ENCODE assay signal across 20 cellular contexts in genomic region chr11:129732926-129733325, GRCh38.
A peak's percentile ranks its signal among the peaks of the same experiment; 100 is the strongest.
DNase-seq lines count a peak whose midpoint lies in the region; ATAC-seq, FAIRE-seq and TF ChIP-seq lines count a peak whose summit lies in the region.
"Had no signal": no experiment of that assay in that cellular context is flagged by ENCODE, and none has a peak within 500 bp of the region (broad histone marks: within the 10 kb centered on the region; RNA-seq: fewer than 3 reads in every experiment).

No MANE protein-coding gene starts in this region.

- H3K27ac Mint-ChIP-seq in activated CD4-positive, alpha-beta T cell treated with anti-CD3 and anti-CD28 coated beads, Interleukin-2, amount 10 ng/mL, durations not matched to agents 24 days and 14 days = no peak overlapping the region
- no peak overlapping the region for H3K27ac Mint-ChIP-seq in activated CD4-positive, alpha-beta T cell treated with anti-CD3 and anti-CD28 coated beads, Interleukin-2, amount 10 ng/mL, durations not matched to agents 7 days and 5 days
- H3K27ac Mint-ChIP-seq in astrocyte (ENCODE audit: unreplicated experiment) = peak overlapping the region; percentile 28
- H3K27ac Mint-ChIP-seq in T-cell = no peak overlapping the region
- H3K27ac Mint-ChIP-seq: CD8-positive, alpha-beta memory T cell had no signal

- H3K36me3 ChIP-seq in astrocyte (ENCODE audit: insufficient read depth, low read length) (no peaks in the 10 kb centered on the region), lung (ENCODE audit: control insufficient read depth in 2 of 2, insufficient read depth in 2 of 2, low read length in 2 of 2) (no peaks in the 10 kb centered on the region)
- H3K36me3 ChIP-seq: HAP-1, Peyer's patch had no signal

- no peaks in the 10 kb centered on the region for H3K4me1 ChIP-seq in astrocyte (ENCODE audit: insufficient read depth, low read length)
- H3K4me1 ChIP-seq in lung (ENCODE audit: control insufficient read depth in 2 of 2, insufficient read depth in 2 of 2, low read length in 2 of 2) = no peaks in the 10 kb centered on the region
- H3K4me1 ChIP-seq: HAP-1, Peyer's patch had no signal

- POLR2A ChIA-PET in activated CD4-positive, alpha-beta T cell treated with anti-CD3 and anti-CD28 coated beads, Interleukin-2, amount 10 ng/mL, durations not matched to agents 7 days and 5 days (lab: Charles Lee) = no interaction called here
- POLR2A ChIA-PET in T-cell (lab: Charles Lee) = no interaction called here

- ATAC-seq in lung (ENCODE audit: insufficient read depth, low FRiP score) = peak; percentile 51
- ATAC-seq in HG02970 (IDR thresholded peaks at IDR 0.05; ENCODE audit: low FRiP score, unreplicated experiment) = no peak
- no peak for ATAC-seq in GM19023 (IDR thresholded peaks at IDR 0.05; ENCODE audit: unreplicated experiment)
- ATAC-seq in T-cell (replicated peaks in 1 of 4) = no peak
- ATAC-seq: GM12878 had no signal

- H3K4me1 Mint-ChIP-seq in activated CD4-positive, alpha-beta T cell treated with anti-CD3 and anti-CD28 coated beads, Interleukin-2, amount 10 ng/mL, durations not matched to agents 24 days and 14 days = no peaks in the 10 kb centered on the region
- H3K4me1 Mint-ChIP-seq in activated CD4-positive, alpha-beta T cell treated with anti-CD3 and anti-CD28 coated beads, Interleukin-2, amount 10 ng/mL, durations not matched to agents 7 days and 5 days = no peaks in the 10 kb centered on the region
- peaks cover 3% of the 10 kb centered on the region for H3K4me1 Mint-ChIP-seq in astrocyte (ENCODE audit: low read depth, unreplicated experiment)
- no peaks in the 10 kb centered on the region for H3K4me1 Mint-ChIP-seq in T-cell
- H3K4me1 Mint-ChIP-seq: CD8-positive, alpha-beta memory T cell had no signal

- H3K79me2 ChIP-seq in astrocyte (ENCODE audit: insufficient read depth, low read length) = no peaks in the 10 kb centered on the region

- no peak overlapping the region for H2AFZ ChIP-seq in astrocyte (ENCODE audit: low read depth, low read length)

- H3K27me3 Mint-ChIP-seq in activated CD4-positive, alpha-beta T cell treated with anti-CD3 and anti-CD28 coated beads, Interleukin-2, amount 10 ng/mL, durations not matched to agents 24 days and 14 days = peaks cover 3% of the 10 kb centered on the region
- H3K27me3 Mint-ChIP-seq in activated CD4-positive, alpha-beta T cell treated with anti-CD3 and anti-CD28 coated beads, Interleukin-2, amount 10 ng/mL, durations not matched to agents 7 days and 5 days = peaks cover 10% of the 10 kb centered on the region
- peaks cover 33% of the 10 kb centered on the region for H3K27me3 Mint-ChIP-seq in astrocyte (ENCODE audit: low read depth, unreplicated experiment)
- peaks cover 7 to 27% of the 10 kb centered on the region in 2 donors for H3K27me3 Mint-ChIP-seq in T-cell

- H3K4me3 ChIP-seq in astrocyte (ENCODE audit: insufficient read depth, low read depth, low read length) = no peak overlapping the region
- H3K4me3 ChIP-seq in lung = no peak overlapping the region
- H3K4me3 ChIP-seq: GM12878, HAP-1, Peyer's patch had no signal

- no peak for FAIRE-seq in astrocyte (lab: Jason Lieb, UNC)
- FAIRE-seq: G401.6, GM12878 had no signal

- no peak overlapping the region for H3K9ac ChIP-seq in astrocyte (ENCODE audit: low read length)

- TF ChIP-seq CTCF in astrocyte (IDR thresholded peaks at IDR 0.05; ENCODE audit: insufficient read depth, low read depth, low read length) (no peak), lung (IDR thresholded peaks at IDR 0.05; ENCODE audit: control extremely low read depth, extremely low read depth) (no peak)

- no peaks in the 10 kb centered on the region for H3K36me3 Mint-ChIP-seq in activated CD4-positive, alpha-beta T cell treated with anti-CD3 and anti-CD28 coated beads, Interleukin-2, amount 10 ng/mL, durations not matched to agents 24 days and 14 days (ENCODE audit: low read depth)
- H3K36me3 Mint-ChIP-seq in activated CD4-positive, alpha-beta T cell treated with anti-CD3 and anti-CD28 coated beads, Interleukin-2, amount 10 ng/mL, durations not matched to agents 7 days and 5 days (ENCODE audit: low read depth) = no peaks in the 10 kb centered on the region
- H3K36me3 Mint-ChIP-seq in astrocyte (ENCODE audit: low read depth, unreplicated experiment) = no peaks in the 10 kb centered on the region
- no peaks in the 10 kb centered on the region for H3K36me3 Mint-ChIP-seq in T-cell
- H3K36me3 Mint-ChIP-seq: CD8-positive, alpha-beta memory T cell had no signal

- 69 to 88% methylated on average over 4 of the region's 4 CpGs for WGBS in lung, 2 donors

- no peak overlapping the region for H3K27ac ChIP-seq in astrocyte (ENCODE audit: low read depth, low read length)
- no peak overlapping the region for H3K27ac ChIP-seq in lung (ENCODE audit: low read depth in 1 of 2, low read length in 1 of 2)
- H3K27ac ChIP-seq: Peyer's patch had no signal

- H3K9me3 ChIP-seq in astrocyte (ENCODE audit: insufficient read depth, low read depth, low read length) (no peaks in the 10 kb centered on the region), lung (ENCODE audit: control insufficient read depth in 2 of 2, insufficient read depth in 1 of 2, low read length in 1 of 2) (no peaks in the 10 kb centered on the region)
- H3K9me3 ChIP-seq: HAP-1, Peyer's patch had no signal

- H3K27me3 ChIP-seq in astrocyte (ENCODE audit: insufficient read depth, low read length) (no peaks in the 10 kb centered on the region), lung (ENCODE audit: control insufficient read depth, insufficient read depth) (no peaks in the 10 kb centered on the region)
- H3K27me3 ChIP-seq: Peyer's patch had no signal

- intact Hi-C loops in activated CD4-positive, alpha-beta T cell treated with anti-CD3 and anti-CD28 coated beads, Interleukin-2, amount 10 ng/mL, durations not matched to agents 24 days and 14 days (cut with micrococcal nuclease) = no loop called here

- DNase-seq in activated CD4-positive, alpha-beta T cell treated with anti-CD3 and anti-CD28 coated beads, Interleukin-2, amount 10 ng/mL, durations not matched to agents 24 days and 14 days = peak; percentile 38
- DNase-seq in activated CD4-positive, alpha-beta T cell treated with anti-CD3 and anti-CD28 coated beads, Interleukin-2, amount 10 ng/mL, durations not matched to agents 7 days and 5 days = no peak
- no peak for DNase-seq in astrocyte (ENCODE audit: low read depth)
- no peak for DNase-seq in lung (ENCODE audit: low spot score)
- no peak for DNase-seq in T-cell
- DNase-seq in cerebellar nuclear complex (lab: John Stamatoyannopoulos, UW) = no peak
- DNase-seq: CD8-positive, alpha-beta memory T cell; DMS153; NCI-H1417 treated with DMSO at 0.1 percent for 48 hours; NCI-H2029 treated with DMSO at 0.1 percent for 48 hours; NCI-H2171 treated with DMSO at 0.1 percent for 48 hours; NCI-H446 treated with DMSO at 0.1 percent for 48 hours; NCI-H82; Peyer's patch; SHP77 treated with DMSO at 0.1 percent for 48 hours had no signal

- no peak overlapping the region for H3K4me3 Mint-ChIP-seq in activated CD4-positive, alpha-beta T cell treated with anti-CD3 and anti-CD28 coated beads, Interleukin-2, amount 10 ng/mL, durations not matched to agents 24 days and 14 days
- H3K4me3 Mint-ChIP-seq in activated CD4-positive, alpha-beta T cell treated with anti-CD3 and anti-CD28 coated beads, Interleukin-2, amount 10 ng/mL, durations not matched to agents 7 days and 5 days = no peak overlapping the region
- H3K4me3 Mint-ChIP-seq in astrocyte (ENCODE audit: unreplicated experiment) (no peak overlapping the region), T-cell (no peak overlapping the region)
- H3K4me3 Mint-ChIP-seq: CD8-positive, alpha-beta memory T cell had no signal

- H3K4me2 ChIP-seq in astrocyte (ENCODE audit: low read length) = no peak overlapping the region

- H4K20me1 ChIP-seq in astrocyte (ENCODE audit: insufficient read depth, low read length) = no peaks in the 10 kb centered on the region

- no peaks in the 10 kb centered on the region for H3K9me3 Mint-ChIP-seq in activated CD4-positive, alpha-beta T cell treated with anti-CD3 and anti-CD28 coated beads, Interleukin-2, amount 10 ng/mL, durations not matched to agents 24 days and 14 days
- H3K9me3 Mint-ChIP-seq in activated CD4-positive, alpha-beta T cell treated with anti-CD3 and anti-CD28 coated beads, Interleukin-2, amount 10 ng/mL, durations not matched to agents 7 days and 5 days = no peaks in the 10 kb centered on the region
- H3K9me3 Mint-ChIP-seq in astrocyte (ENCODE audit: unreplicated experiment) = no peaks in the 10 kb centered on the region
- no peaks in the 10 kb centered on the region for H3K9me3 Mint-ChIP-seq in T-cell

- CTCF ChIA-PET in activated CD4-positive, alpha-beta T cell treated with anti-CD3 and anti-CD28 coated beads, Interleukin-2, amount 10 ng/mL, durations not matched to agents 7 days and 5 days (lab: Charles Lee) = no interaction called here
- CTCF ChIA-PET in T-cell (lab: Charles Lee) = no interaction called here
